ENCODE assay signal across 14 cellular contexts in the genomic region with DNA sequence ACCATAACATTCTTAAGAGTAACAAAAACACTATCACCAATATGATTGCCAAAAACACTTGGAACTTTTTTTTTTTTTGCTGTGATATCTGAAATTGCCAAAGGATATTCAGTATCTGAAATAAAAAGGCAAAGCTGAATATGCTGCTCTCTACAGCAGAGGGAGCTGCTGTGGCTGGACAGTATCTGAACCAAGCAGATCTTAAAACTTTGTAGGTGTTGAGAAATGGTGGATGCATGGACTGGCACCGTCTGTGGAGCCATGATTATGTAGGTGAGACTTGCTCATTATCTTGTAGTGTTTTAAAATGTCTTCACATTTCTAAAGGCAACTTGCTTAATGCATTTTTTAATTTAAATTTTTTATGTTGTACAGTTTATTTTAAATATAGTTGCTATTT. TPM values are rescaled to one million over a fixed set of nuclear protein-coding genes. Genes with fewer than 3 reads are reported as not detected.
A peak's percentile ranks its signal among the peaks of the same experiment; 100 is the strongest.
DNase-seq lines count a peak whose midpoint lies in the region; ATAC-seq and TF ChIP-seq lines count a peak whose summit lies in the region.
"Had no signal": no experiment of that assay in that cellular context is flagged by ENCODE, and none has a peak within 500 bp of the region (broad histone marks: within the 10 kb centered on the region; RNA-seq: fewer than 3 reads in every experiment).

No MANE protein-coding gene starts in this region.

- H3K36me3 ChIP-seq in Loucy (ENCODE audit: insufficient read depth, low read length) (peaks cover 38% of the 10 kb centered on the region; the same call in 1 of the 2 replicates), osteoblast (ENCODE audit: insufficient read depth, low read length) (peaks cover 64% of the 10 kb centered on the region), stomach (peaks cover 41 to 92% (median 91%) of the 10 kb centered on the region in 4 donors), colonic mucosa (no peaks in the 10 kb centered on the region)

- peaks cover 2% of the 10 kb centered on the region for H3K4me1 Mint-ChIP-seq in activated CD4-positive, alpha-beta memory T cell treated with anti-CD3 and anti-CD28 coated beads for 36 hours (ENCODE audit: low read depth)
- H3K4me1 Mint-ChIP-seq in activated CD4-positive, alpha-beta memory T cell treated with anti-CD3 and anti-CD28 coated beads, Interleukin-2, amount 10 ng/mL, durations not matched to agents 7 days and 5 days = peaks cover 5% of the 10 kb centered on the region
- H3K4me1 Mint-ChIP-seq: B cell had no signal

- H3K27ac Mint-ChIP-seq in activated CD4-positive, alpha-beta memory T cell treated with anti-CD3 and anti-CD28 coated beads for 36 hours = peak overlapping the region; percentile 23
- no peak overlapping the region for H3K27ac Mint-ChIP-seq in activated CD4-positive, alpha-beta memory T cell treated with anti-CD3 and anti-CD28 coated beads, Interleukin-2, amount 10 ng/mL, durations not matched to agents 7 days and 5 days
- H3K27ac Mint-ChIP-seq: B cell had no signal

- POLR2A ChIA-PET in activated CD4-positive, alpha-beta memory T cell treated with anti-CD3 and anti-CD28 coated beads for 36 hours (lab: Charles Lee) = no interaction called here
- POLR2A ChIA-PET in activated CD4-positive, alpha-beta memory T cell treated with anti-CD3 and anti-CD28 coated beads, Interleukin-2, amount 10 ng/mL, durations not matched to agents 7 days and 5 days (lab: Charles Lee) = interaction anchor here (1.3 to 2.7 kb wide), 3 partner anchors 9 to 23 kb away, joined by 3 to 12 read pairs (median 11); a partner anchor contains a TSS

- no peak overlapping the region for H3K4me3 ChIP-seq in Loucy (ENCODE audit: low read length, poor library complexity, severe bottlenecking)
- no peak overlapping the region for H3K4me3 ChIP-seq in cardiac fibroblast (replicated peaks in 1 of 2; ENCODE audit: low read depth in 2 of 2, low read length in 2 of 2)
- no peak overlapping the region for H3K4me3 ChIP-seq in osteoblast (ENCODE audit: insufficient read depth, low read length)
- H3K4me3 ChIP-seq in stomach = no peak overlapping the region
- no peak overlapping the region for H3K4me3 ChIP-seq in colonic mucosa
- H3K4me3 ChIP-seq: gastroesophageal sphincter had no signal

- H4K20me1 ChIP-seq in Loucy (ENCODE audit: insufficient read depth, low read length, poor library complexity, severe bottlenecking) = no peaks in the 10 kb centered on the region
- H4K20me1 ChIP-seq in osteoblast (ENCODE audit: insufficient read depth, low read length) = no peaks in the 10 kb centered on the region

- intact Hi-C loops in activated CD4-positive, alpha-beta memory T cell treated with anti-CD3 and anti-CD28 coated beads for 36 hours (cut with micrococcal nuclease) = no loop called here
- intact Hi-C loops in stomach (cut with DNase I; ENCODE audit: low total_unique reads) (no loop called here), colonic mucosa (cut with DNase I) (no loop called here)

- TF ChIP-seq CTCF in Loucy (conservative IDR thresholded peaks at IDR 0.05; ENCODE audit: low read length) = peak; percentile 50
- peak; percentile 20 for TF ChIP-seq CTCF in cardiac fibroblast (IDR thresholded peaks at IDR 0.05; ENCODE audit: low read depth, low read length)
- peak; percentile 47 for TF ChIP-seq CTCF in osteoblast (IDR thresholded peaks at IDR 0.05; ENCODE audit: extremely low read depth, low read depth, low read length)
- no peak for TF ChIP-seq CTCF in stomach (IDR thresholded peaks at IDR 0.05)
- TF ChIP-seq CTCF in colonic mucosa (IDR thresholded peaks at IDR 0.05) = no peak

- no peak overlapping the region for H3K9ac ChIP-seq in Loucy (ENCODE audit: low read depth, low read length, poor library complexity, severe bottlenecking)
- no peak overlapping the region for H3K9ac ChIP-seq in colonic mucosa (ENCODE audit: low read depth in 2 of 2, low read length in 2 of 2)

- H3K9me3 ChIP-seq in Loucy (ENCODE audit: insufficient read depth, low read depth, low read length) (no peaks in the 10 kb centered on the region), osteoblast (ENCODE audit: low read depth, low read length) (no peaks in the 10 kb centered on the region), stomach (no peaks in the 10 kb centered on the region), colonic mucosa (no peaks in the 10 kb centered on the region)
- H3K9me3 ChIP-seq: gastroesophageal sphincter had no signal

- no peak for TF ChIP-seq POLR2A in stomach (IDR thresholded peaks at IDR 0.05)

- H3K9me3 Mint-ChIP-seq in activated CD4-positive, alpha-beta memory T cell treated with anti-CD3 and anti-CD28 coated beads for 36 hours = no peaks in the 10 kb centered on the region
- no peaks in the 10 kb centered on the region for H3K9me3 Mint-ChIP-seq in activated CD4-positive, alpha-beta memory T cell treated with anti-CD3 and anti-CD28 coated beads, Interleukin-2, amount 10 ng/mL, durations not matched to agents 7 days and 5 days

- H3K4me3 Mint-ChIP-seq in activated CD4-positive, alpha-beta memory T cell treated with anti-CD3 and anti-CD28 coated beads for 36 hours = no peak overlapping the region
- H3K4me3 Mint-ChIP-seq in activated CD4-positive, alpha-beta memory T cell treated with anti-CD3 and anti-CD28 coated beads, Interleukin-2, amount 10 ng/mL, durations not matched to agents 7 days and 5 days = no peak overlapping the region
- H3K4me3 Mint-ChIP-seq: B cell had no signal

- no peak for ATAC-seq in GM18858 (IDR thresholded peaks at IDR 0.05; ENCODE audit: unreplicated experiment)
- ATAC-seq: gastroesophageal sphincter had no signal

- H3F3A ChIP-seq in Loucy (ENCODE audit: low read depth) = no peaks in the 10 kb centered on the region

- H2AFZ ChIP-seq in Loucy (ENCODE audit: low read length) (no peak overlapping the region), osteoblast (ENCODE audit: low read length) (no peak overlapping the region)

- CTCF ChIA-PET in activated CD4-positive, alpha-beta memory T cell treated with anti-CD3 and anti-CD28 coated beads for 36 hours (lab: Charles Lee) = interaction anchor here (0.7 to 1.5 kb wide), 3 partner anchors 9 to 45 kb away, joined by 3 to 10 read pairs (median 3); a partner anchor contains a TSS
- CTCF ChIA-PET in activated CD4-positive, alpha-beta memory T cell treated with anti-CD3 and anti-CD28 coated beads, Interleukin-2, amount 10 ng/mL, durations not matched to agents 7 days and 5 days (lab: Charles Lee) = interaction anchor here (0.6 to 3.3 kb wide), 3 partner anchors 9 to 182 kb away, joined by 3 to 18 read pairs (median 3); a partner anchor contains a TSS

- H3K79me2 ChIP-seq in Loucy (ENCODE audit: insufficient read depth, low read length) (no peaks in the 10 kb centered on the region), osteoblast (ENCODE audit: insufficient read depth, low read length) (no peaks in the 10 kb centered on the region)

- WGBS in stomach, 5 donors = 63 to 91% (median 88%) methylated on average over 1 of the region's 1 CpG

- no peak for DNase-seq in activated CD4-positive, alpha-beta memory T cell treated with anti-CD3 and anti-CD28 coated beads for 36 hours
- no peak for DNase-seq in activated CD4-positive, alpha-beta memory T cell treated with anti-CD3 and anti-CD28 coated beads, Interleukin-2, amount 10 ng/mL, durations not matched to agents 7 days and 5 days
- DNase-seq in cardiac fibroblast (ENCODE audit: low read depth in 2 of 2) = peak; percentile 18 to 27
- DNase-seq in osteoblast (ENCODE audit: insufficient read length, low spot score, missing footprints) = no peak
- no peak for DNase-seq in stomach
- no peak for DNase-seq in colonic mucosa
- DNase-seq: activated CD4-positive, alpha-beta T cell treated with anti-CD3 and anti-CD28 coated beads, Interleukin-2, amount 50 U/mL, for 48 hours; amygdala; NCI-H2107; stimulated activated CD4-positive, alpha-beta T cell treated with anti-CD3 and anti-CD28 coated beads, Interleukin-15, amount 100 ng/mL, for 24 hours had no signal

- H3K4me2 ChIP-seq in Loucy (ENCODE audit: low read depth, low read length, poor library complexity, severe bottlenecking) (no peak overlapping the region), osteoblast (ENCODE audit: insufficient read depth, low read length) (no peak overlapping the region)

- H3K27me3 Mint-ChIP-seq in activated CD4-positive, alpha-beta memory T cell treated with anti-CD3 and anti-CD28 coated beads for 36 hours = no peaks in the 10 kb centered on the region
- no peaks in the 10 kb centered on the region for H3K27me3 Mint-ChIP-seq in activated CD4-positive, alpha-beta memory T cell treated with anti-CD3 and anti-CD28 coated beads, Interleukin-2, amount 10 ng/mL, durations not matched to agents 7 days and 5 days
- H3K27me3 Mint-ChIP-seq: B cell had no signal

- H3K27me3 ChIP-seq in Loucy (ENCODE audit: insufficient read depth, low read length, poor library complexity, severe bottlenecking) = no peaks in the 10 kb centered on the region
- no peaks in the 10 kb centered on the region for H3K27me3 ChIP-seq in osteoblast (ENCODE audit: insufficient read depth, low read length)
- H3K27me3 ChIP-seq in stomach = no peaks in the 10 kb centered on the region
- no peaks in the 10 kb centered on the region for H3K27me3 ChIP-seq in colonic mucosa
- H3K27me3 ChIP-seq: gastroesophageal sphincter had no signal

- H3K36me3 Mint-ChIP-seq in activated CD4-positive, alpha-beta memory T cell treated with anti-CD3 and anti-CD28 coated beads for 36 hours = peaks cover 30% of the 10 kb centered on the region
- H3K36me3 Mint-ChIP-seq in activated CD4-positive, alpha-beta memory T cell treated with anti-CD3 and anti-CD28 coated beads, Interleukin-2, amount 10 ng/mL, durations not matched to agents 7 days and 5 days (ENCODE audit: low read depth) = peaks cover 56% of the 10 kb centered on the region

- no peak for TF ChIP-seq EP300 in stomach (IDR thresholded peaks at IDR 0.05)

- H3K9me2 ChIP-seq in Loucy (replicated peaks; ENCODE audit: low read depth, low read length) = no peaks in the 10 kb centered on the region

- H3K4me1 ChIP-seq in Loucy (ENCODE audit: insufficient read depth, low read length, poor library complexity, severe bottlenecking) = no peaks in the 10 kb centered on the region
- H3K4me1 ChIP-seq in osteoblast (ENCODE audit: insufficient read depth, low read length) = no peaks in the 10 kb centered on the region
- no peaks in the 10 kb centered on the region for H3K4me1 ChIP-seq in stomach
- no peaks in the 10 kb centered on the region for H3K4me1 ChIP-seq in colonic mucosa
- H3K4me1 ChIP-seq: gastroesophageal sphincter had no signal

- H3K27ac ChIP-seq in osteoblast (ENCODE audit: low read depth, low read length) (no peak overlapping the region), stomach (no peak overlapping the region), colonic mucosa (no peak overlapping the region)
- H3K27ac ChIP-seq: gastroesophageal sphincter had no signal

RNA-seq across cellular contexts. Expression of a gene that starts 9.2 kb away (rescaled TPM):
- total RNA-seq in activated CD4-positive, alpha-beta memory T cell treated with anti-CD3 and anti-CD28 coated beads for 36 hours = 100 to 1,000 TPM; 120 to 126 TPM
- 10 to 100 TPM; 78.7 to 82.1 TPM for total RNA-seq in activated CD4-positive, alpha-beta memory T cell treated with anti-CD3 and anti-CD28 coated beads, Interleukin-2, amount 10 ng/mL, durations not matched to agents 7 days and 5 days
- total RNA-seq in osteoblast (62.2 and 69.5 TPM in 2 replicates), stomach (100 to 1,000 TPM in 1 of 5 donors, 10 to 100 TPM in 4; 38.2 to 209 (median 69.0) TPM), colonic mucosa (10 to 100 TPM; 46.7 to 61.5 TPM)
- polyA plus RNA-seq in stomach = 10 to 100 TPM; 54.2 to 73.2 (median 66.9) TPM

RNA-seq across cellular contexts. Expression of a gene that starts 21.1 kb away (rescaled TPM):
- total RNA-seq in activated CD4-positive, alpha-beta memory T cell treated with anti-CD3 and anti-CD28 coated beads for 36 hours = 10 to 100 TPM; 21.2 to 22.3 TPM
- 10 to 100 TPM; 19.1 to 19.6 TPM for total RNA-seq in activated CD4-positive, alpha-beta memory T cell treated with anti-CD3 and anti-CD28 coated beads, Interleukin-2, amount 10 ng/mL, durations not matched to agents 7 days and 5 days
- total RNA-seq in osteoblast (11.9 and 15.0 TPM in 2 replicates), stomach (10 to 100 TPM; 12.2 to 50.2 (median 17.7) TPM), colonic mucosa (10 to 100 TPM; 11.7 to 13.4 TPM)
- polyA plus RNA-seq in stomach = 1 to 10 TPM; 6.2 to 9.3 (median 8.5) TPM

RNA-seq across cellular contexts. Expression of a gene that starts 22.1 kb away (rescaled TPM):
- 100 to 1,000 TPM; 240 to 247 TPM for total RNA-seq in activated CD4-positive, alpha-beta memory T cell treated with anti-CD3 and anti-CD28 coated beads for 36 hours
- total RNA-seq in activated CD4-positive, alpha-beta memory T cell treated with anti-CD3 and anti-CD28 coated beads, Interleukin-2, amount 10 ng/mL, durations not matched to agents 7 days and 5 days = 100 to 1,000 TPM; 151 to 157 TPM
- 265 and 279 TPM in 2 replicates for total RNA-seq in osteoblast
- total RNA-seq in stomach = 100 to 1,000 TPM in 3 of 5 donors, 10 to 100 TPM in 2; 36.5 to 294 (median 112) TPM
- polyA plus RNA-seq in stomach = 100 to 1,000 TPM; 206 to 304 (median 263) TPM
- 100 to 1,000 TPM; 140 to 172 TPM for total RNA-seq in colonic mucosa

Comparison
In these comparisons a context has a peak if more than half of its experiments do, and no peak if none do; other contexts are left out.
1. DNase-seq: peak in cardiac fibroblast (2 of 2); none in activated CD4-positive, alpha-beta memory T cell treated with anti-CD3 and anti-CD28 coated beads for 36 hours (single experiment), activated CD4-positive, alpha-beta memory T cell treated with anti-CD3 and anti-CD28 coated beads, Interleukin-2, amount 10 ng/mL, durations not matched to agents 7 days and 5 days (single experiment), osteoblast (single experiment), stomach (single experiment) and colonic mucosa (single experiment).
2. CTCF ChIP-seq: peak in Loucy (single experiment), cardiac fibroblast (single experiment) and osteoblast (single experiment); none in stomach (0 of 7) and colonic mucosa (single experiment).